4 cellular contexts compared by ENCODE assay signal in genomic region chr4:22643952-22644351, GRCh38. TPM values are rescaled to one million over a fixed set of nuclear protein-coding genes. Genes with fewer than 3 reads are reported as not detected.
"Had no signal": no experiment of that assay in that cellular context is flagged by ENCODE, and none has a peak within 500 bp of the region (broad histone marks: within the 10 kb centered on the region; RNA-seq: fewer than 3 reads in every experiment).

No MANE protein-coding gene starts in this region.

- H3K4me3 ChIP-seq: GM12878 had no signal

- ATAC-seq: GM12878 had no signal

- DNase-seq: GDM1, GF-D8 had no signal

RNA-seq across cellular contexts. Expression of gene GBA3, which starts 48.8 kb away (rescaled TPM):
- total RNA-seq: G401 had no signal
